In the genomic region with DNA sequence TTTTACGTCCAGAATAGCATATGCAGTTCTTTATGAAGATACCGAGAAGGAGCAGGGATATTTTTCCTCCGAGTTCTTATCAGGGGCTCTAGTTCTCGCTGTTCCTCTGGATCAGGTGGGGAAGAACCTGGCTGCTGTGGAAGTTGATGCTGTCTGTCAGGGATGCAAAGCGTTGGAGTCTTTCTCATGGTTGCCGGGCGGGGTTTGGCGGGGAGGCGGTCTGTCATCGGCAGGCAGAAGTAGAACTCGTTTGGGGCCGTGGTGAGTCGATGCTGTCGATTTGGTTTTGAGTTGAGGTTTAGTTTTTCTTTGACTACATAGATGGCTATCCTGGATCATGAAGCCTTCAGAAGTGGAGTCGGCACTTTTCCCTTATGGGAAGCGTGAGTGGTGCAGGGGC, we compare ENCODE assay signal across 25 cellular contexts.
"Had no signal": no experiment of that assay in that cellular context is flagged by ENCODE, and none has a peak within 500 bp of the region (broad histone marks: within the 10 kb centered on the region; RNA-seq: fewer than 3 reads in every experiment).

No MANE protein-coding gene starts in this region.

- DNase-seq: activated CD4-positive, alpha-beta memory T cell treated with anti-CD3 and anti-CD28 coated beads for 36 hours; activated CD4-positive, alpha-beta T cell treated with anti-CD3 and anti-CD28 coated beads for 48 hours; activated CD8-positive, alpha-beta memory T cell treated with anti-CD3 and anti-CD28 coated beads, Interleukin-2, amount 50 U/mL, for 48 hours; activated gamma-delta T cell; activated naive CD4-positive, alpha-beta T cell treated with anti-CD3 and anti-CD28 coated beads, Interleukin-2, amount 10 ng/mL, durations not matched to agents 7 days and 5 days; activated naive CD8-positive, alpha-beta T cell treated with anti-CD3 and anti-CD28 coated beads, Interleukin-2, amount 10 ng/mL, durations not matched to agents 7 days and 5 days; activated T-cell treated with anti-CD3 and anti-CD28 coated beads, Interleukin-2, amount 50 U/mL, for 24 hours; effector memory CD8-positive, alpha-beta T cell; naive B cell; occipital lobe; right lobe of liver; stimulated activated CD4-positive, alpha-beta T cell treated with anti-CD3 and anti-CD28 coated beads, Interleukin-4, amount 100 ng/mL, for 24 hours; uterus had no signal

- H3K27ac Mint-ChIP-seq: activated CD4-positive, alpha-beta memory T cell treated with anti-CD3 and anti-CD28 coated beads for 36 hours; activated naive CD4-positive, alpha-beta T cell treated with anti-CD3 and anti-CD28 coated beads, Interleukin-2, amount 10 ng/mL, durations not matched to agents 7 days and 5 days; activated naive CD8-positive, alpha-beta T cell treated with anti-CD3 and anti-CD28 coated beads, Interleukin-2, amount 10 ng/mL, durations not matched to agents 7 days and 5 days; activated T-cell treated with anti-CD3 and anti-CD28 coated beads, Interleukin-2, amount 50 U/mL, for 24 hours; effector memory CD8-positive, alpha-beta T cell; mesothelial cell of epicardium; naive B cell; nephron progenitor cell; stimulated activated effector memory CD8-positive, alpha-beta T cell treated with anti-CD3 and anti-CD28 coated beads, Interleukin-12 subunit alpha, Interleukin-12 subunit beta, amount 100 ng/mL, for 72 hours; stimulated activated naive CD8-positive, alpha-beta T cell treated with anti-CD3 and anti-CD28 coated beads, Interleukin-15, Interleukin-2, amounts not matched to agents 100 ng/mL and 50 ng/mL, for 24 hours; type B pancreatic cell had no signal

- H3K27me3 ChIP-seq: breast epithelium, gastroesophageal sphincter, right lobe of liver, uterus had no signal

- H3K4me3 ChIP-seq: breast epithelium, coronary artery, gastroesophageal sphincter, right lobe of liver, skin epidermis, uterus had no signal

- H3K4me1 Mint-ChIP-seq: activated naive CD4-positive, alpha-beta T cell treated with anti-CD3 and anti-CD28 coated beads, Interleukin-2, amount 10 ng/mL, durations not matched to agents 7 days and 5 days; activated naive CD8-positive, alpha-beta T cell treated with anti-CD3 and anti-CD28 coated beads, Interleukin-2, amount 10 ng/mL, durations not matched to agents 7 days and 5 days; mesothelial cell of epicardium had no signal

- H3K9me3 Mint-ChIP-seq: activated CD4-positive, alpha-beta memory T cell treated with anti-CD3 and anti-CD28 coated beads for 36 hours; activated naive CD4-positive, alpha-beta T cell treated with anti-CD3 and anti-CD28 coated beads, Interleukin-2, amount 10 ng/mL, durations not matched to agents 7 days and 5 days; activated naive CD8-positive, alpha-beta T cell treated with anti-CD3 and anti-CD28 coated beads, Interleukin-2, amount 10 ng/mL, durations not matched to agents 7 days and 5 days; activated T-cell treated with anti-CD3 and anti-CD28 coated beads, Interleukin-2, amount 50 U/mL, for 24 hours; mesothelial cell of epicardium; nephron progenitor cell had no signal

- H3K36me3 ChIP-seq: breast epithelium, gastroesophageal sphincter, right lobe of liver, uterus, WERI-Rb-1 had no signal

- H3K4me3 Mint-ChIP-seq: activated CD4-positive, alpha-beta memory T cell treated with anti-CD3 and anti-CD28 coated beads for 36 hours; activated naive CD4-positive, alpha-beta T cell treated with anti-CD3 and anti-CD28 coated beads, Interleukin-2, amount 10 ng/mL, durations not matched to agents 7 days and 5 days; activated naive CD8-positive, alpha-beta T cell treated with anti-CD3 and anti-CD28 coated beads, Interleukin-2, amount 10 ng/mL, durations not matched to agents 7 days and 5 days; activated T-cell treated with anti-CD3 and anti-CD28 coated beads, Interleukin-2, amount 50 U/mL, for 24 hours; effector memory CD8-positive, alpha-beta T cell; mesothelial cell of epicardium; naive B cell; nephron progenitor cell; stimulated activated effector memory CD8-positive, alpha-beta T cell treated with anti-CD3 and anti-CD28 coated beads, Interleukin-12 subunit alpha, Interleukin-12 subunit beta, amount 100 ng/mL, for 72 hours; stimulated activated naive CD8-positive, alpha-beta T cell treated with anti-CD3 and anti-CD28 coated beads, Interleukin-15, Interleukin-2, amounts not matched to agents 100 ng/mL and 50 ng/mL, for 24 hours; type B pancreatic cell had no signal

- H3K4me1 ChIP-seq: breast epithelium, uterus had no signal

- H3K36me3 Mint-ChIP-seq: activated CD4-positive, alpha-beta memory T cell treated with anti-CD3 and anti-CD28 coated beads for 36 hours; activated naive CD4-positive, alpha-beta T cell treated with anti-CD3 and anti-CD28 coated beads, Interleukin-2, amount 10 ng/mL, durations not matched to agents 7 days and 5 days; activated naive CD8-positive, alpha-beta T cell treated with anti-CD3 and anti-CD28 coated beads, Interleukin-2, amount 10 ng/mL, durations not matched to agents 7 days and 5 days; mesothelial cell of epicardium; stimulated activated effector memory CD8-positive, alpha-beta T cell treated with anti-CD3 and anti-CD28 coated beads, Interleukin-12 subunit alpha, Interleukin-12 subunit beta, amount 100 ng/mL, for 72 hours; type B pancreatic cell had no signal

- H3K9me3 ChIP-seq: breast epithelium, gastroesophageal sphincter, right lobe of liver, uterus had no signal

- FAIRE-seq: islet of Langerhans, TTC549 had no signal

- H3K27ac ChIP-seq: breast epithelium, coronary artery, gastroesophageal sphincter, right lobe of liver, skin epidermis, uterus, WERI-Rb-1 had no signal

- ATAC-seq: effector memory CD8-positive, alpha-beta T cell; gastroesophageal sphincter; right lobe of liver had no signal
